ENCODE assay signal across 19 cellular contexts in the genomic region with DNA sequence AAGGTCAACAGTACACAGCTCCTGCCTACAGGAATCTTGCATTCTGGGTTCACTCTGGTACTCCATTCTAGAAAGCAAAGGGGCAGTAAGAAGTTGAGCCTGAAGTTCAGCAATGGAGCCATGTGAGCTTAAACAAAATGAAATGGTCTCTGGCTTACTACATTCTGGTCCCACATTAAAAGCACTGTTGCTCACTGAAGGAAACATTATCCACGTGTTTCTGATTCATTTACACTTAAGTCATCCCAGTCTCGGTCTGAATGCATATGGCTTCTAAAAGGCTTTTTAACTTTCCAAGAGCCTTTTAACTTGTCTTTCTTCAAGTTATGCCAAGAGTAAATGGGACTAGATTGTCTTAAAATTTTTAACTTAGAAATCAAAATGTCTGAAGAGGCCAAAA.
DNase-seq lines count a peak whose midpoint lies in the region; ATAC-seq and TF ChIP-seq lines count a peak whose summit lies in the region.
"Had no signal": no experiment of that assay in that cellular context is flagged by ENCODE, and none has a peak within 500 bp of the region (broad histone marks: within the 10 kb centered on the region; RNA-seq: fewer than 3 reads in every experiment).

No MANE protein-coding gene starts in this region.

- no peak for TF ChIP-seq CTCF in fibroblast of mammary gland (conservative IDR thresholded peaks at IDR 0.05; ENCODE audit: control insufficient read depth, insufficient read depth, low read depth, low read length)

- no peak for ATAC-seq in GM21619 (IDR thresholded peaks at IDR 0.05; ENCODE audit: unreplicated experiment)
- no peak for ATAC-seq in HG02840 (IDR thresholded peaks at IDR 0.05; ENCODE audit: low FRiP score, unreplicated experiment)

- no peaks in the 10 kb centered on the region for H3K36me3 ChIP-seq in adipocyte (ENCODE audit: control insufficient read depth, insufficient read depth, low read length, severe bottlenecking)
- H3K36me3 ChIP-seq: BE2C had no signal

- DNase-seq in ELR (ENCODE audit: low read depth) (peak; percentile 32), adipocyte (ENCODE audit: low read depth) (peak; percentile 10), fibroblast of mammary gland (ENCODE audit: low read depth) (peak; percentile 33), RPMI8226 (no peak)
- DNase-seq in activated CD4-positive, alpha-beta T cell treated with anti-CD3 and anti-CD28 coated beads, Interleukin-2, amount 50 U/mL, for 1 hour, result no peak
- DNase-seq: BE2C; C1 segment of cervical spinal cord; CD4-positive, CD25-positive, alpha-beta regulatory T cell; CD8-positive, alpha-beta memory T cell; COR-L47; DMS 273 treated with DMSO at 0.1 percent for 48 hours; DMS53; DND-41; GDM1; GOT3; H7 had no signal

- H3K4me1 ChIP-seq in adipocyte (ENCODE audit: control insufficient read depth, insufficient read depth, low read length), result no peaks in the 10 kb centered on the region
- H3K4me1 ChIP-seq: BE2C had no signal

- H3K4me3 ChIP-seq in adipocyte (ENCODE audit: low read length), result no peak overlapping the region
- H3K4me3 ChIP-seq in fibroblast of mammary gland (ENCODE audit: control insufficient read depth, low read depth, low read length), result no peak overlapping the region

- H3K9me3 ChIP-seq in adipocyte (ENCODE audit: control insufficient read depth, low read length), result peaks cover 8% of the 10 kb centered on the region
- H3K9me3 ChIP-seq: BE2C had no signal

- H3K27me3 ChIP-seq in adipocyte (replicated peaks; ENCODE audit: control insufficient read depth, insufficient read depth, low read length), result no peaks in the 10 kb centered on the region
- H3K27me3 ChIP-seq: BE2C had no signal

- no peak overlapping the region for H3K9ac ChIP-seq in adipocyte (ENCODE audit: low read length)
- H3K9ac ChIP-seq: KMS-11 had no signal

Comparison
In these comparisons a context has a peak if more than half of its experiments do, and no peak if none do; other contexts are left out.
1. DNase-seq: peak in ELR (single experiment), adipocyte (single experiment) and fibroblast of mammary gland (single experiment); none in RPMI8226 (single experiment) and activated CD4-positive, alpha-beta T cell treated with anti-CD3 and anti-CD28 coated beads, Interleukin-2, amount 50 U/mL, for 1 hour (single experiment).